ENCODE assay signal across 9 cellular contexts in the genomic region with DNA sequence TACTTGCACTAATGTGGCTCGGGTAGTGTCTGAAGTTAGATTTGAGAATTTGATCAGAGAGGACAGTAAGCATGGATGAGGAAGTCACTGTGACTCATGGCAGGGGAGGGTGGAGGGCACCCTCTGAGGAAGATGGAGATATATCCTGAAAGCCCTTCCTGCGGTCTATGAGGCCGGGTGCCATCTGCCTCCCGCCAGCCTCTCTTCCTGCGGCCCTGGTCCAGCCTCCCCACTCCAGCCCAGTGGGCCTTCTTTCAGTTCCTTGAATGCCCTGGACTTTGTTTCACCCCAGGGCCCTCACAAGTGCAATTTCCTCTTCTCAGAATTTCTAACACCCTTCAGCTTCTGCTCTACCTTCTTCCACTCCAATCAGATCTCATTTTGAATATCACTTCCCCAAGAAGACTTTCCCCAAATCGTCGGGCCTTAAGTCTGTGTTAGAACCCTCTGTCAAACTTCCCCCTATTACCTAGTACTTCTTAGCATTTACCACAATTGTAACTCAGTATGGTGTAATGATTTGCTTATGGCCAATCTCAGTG. TPM values are rescaled to one million over a fixed set of nuclear protein-coding genes. Genes with fewer than 3 reads are reported as not detected.
DNase-seq lines count a peak whose midpoint lies in the region; ATAC-seq and TF ChIP-seq lines count a peak whose summit lies in the region.
"Had no signal": no experiment of that assay in that cellular context is flagged by ENCODE, and none has a peak within 500 bp of the region (broad histone marks: within the 10 kb centered on the region; RNA-seq: fewer than 3 reads in every experiment).

No MANE protein-coding gene starts in this region.

- H3K4me3 ChIP-seq in heart left ventricle (no peak overlapping the region), testis (no peak overlapping the region), suprapubic skin (no peak overlapping the region)

- H3K36me3 ChIP-seq in heart left ventricle (no peaks in the 10 kb centered on the region), testis (ENCODE audit: low read depth, missing control alignments) (no peaks in the 10 kb centered on the region), suprapubic skin (no peaks in the 10 kb centered on the region)

- H3K9me3 ChIP-seq in heart left ventricle = no peaks in the 10 kb centered on the region
- no peaks in the 10 kb centered on the region for H3K9me3 ChIP-seq in testis
- no peaks in the 10 kb centered on the region for H3K9me3 ChIP-seq in suprapubic skin

- peaks cover 0 to 41% (median 3%) of the 10 kb centered on the region in 12 donors for H3K4me1 ChIP-seq in heart left ventricle
- H3K4me1 ChIP-seq in testis = no peaks in the 10 kb centered on the region
- peaks cover 13% of the 10 kb centered on the region for H3K4me1 ChIP-seq in suprapubic skin

- intact Hi-C loops in heart left ventricle (cut with DNase I) = no loop called here
- intact Hi-C loops in testis (cut with DNase I; ENCODE audit: low total_unique reads) = no loop called here

- no peak for TF ChIP-seq POLR2A in heart left ventricle (IDR thresholded peaks at IDR 0.05)
- no peak for TF ChIP-seq POLR2A in testis (IDR thresholded peaks at IDR 0.05)
- TF ChIP-seq POLR2A in suprapubic skin (IDR thresholded peaks at IDR 0.05) = no peak

- whole genome bisulfite sequencing in heart left ventricle, 4 donors = 80 to 88% (median 86%) methylated on average over 7 of the region's 7 CpGs
- 82 to 90% methylated on average over 7 of the region's 7 CpGs for WGBS in testis, 2 donors
- WGBS in suprapubic skin = 78% methylated on average over 7 of the region's 7 CpGs

- peak; percentile 46 for ATAC-seq in GM21381 (IDR thresholded peaks at IDR 0.05; ENCODE audit: unreplicated experiment)
- peak; percentile 74 to 91 (median 82) for ATAC-seq in heart left ventricle

- TF ChIP-seq CTCF in heart left ventricle (IDR thresholded peaks at IDR 0.05) = no peak
- no peak for TF ChIP-seq CTCF in testis (IDR thresholded peaks at IDR 0.05)
- TF ChIP-seq CTCF in suprapubic skin (IDR thresholded peaks at IDR 0.05) = no peak

- DNase-seq in Kasumi-1 (lab: John Stamatoyannopoulos, UW) (peak; percentile 95), heart left ventricle (peak; percentile 52 to 82 (median 68)), testis (peak; percentile 39), NCI-H2227 (lab: John Stamatoyannopoulos, UW; ENCODE audit: unreplicated experiment) (no peak), middle frontal gyrus (ENCODE audit: extremely low spot score, low spot score) (no peak), HCEC 1CT (no peak), suprapubic skin (ENCODE audit: low spot score in 2 of 2) (no peak)
- DNase-seq: NCI-H345 had no signal

- no peak for TF ChIP-seq EP300 in suprapubic skin (IDR thresholded peaks at IDR 0.05)

- no peaks in the 10 kb centered on the region for H3K27me3 ChIP-seq in heart left ventricle
- H3K27me3 ChIP-seq in testis = no peaks in the 10 kb centered on the region
- no peaks in the 10 kb centered on the region for H3K27me3 ChIP-seq in suprapubic skin

- peak overlapping the region in 2 of 12 donors; percentile 24 to 81 for H3K27ac ChIP-seq in heart left ventricle
- H3K27ac ChIP-seq in testis = no peak overlapping the region
- no peak overlapping the region for H3K27ac ChIP-seq in suprapubic skin

RNA-seq across cellular contexts. Expression of a gene that starts 20.2 kb away (rescaled TPM):
- total RNA-seq in heart left ventricle (10 to 100 TPM in 2 of 9 donors, 1 to 10 TPM in 7; 3.2 to 33.7 (median 6.0) TPM), testis (10 to 100 TPM; 12.6 to 15.2 TPM), suprapubic skin (100 to 1,000 TPM in 3 of 4 donors, 10 to 100 TPM in 1; 64.1 to 146 (median 111) TPM)
- polyA plus RNA-seq in heart left ventricle (1 to 10 TPM; 3.0 to 3.3 TPM), testis (ENCODE audit: insufficient read depth, low read depth, low replicate concordance) (25.1 TPM)

Comparison
In these comparisons a context has a peak if more than half of its experiments do, and no peak if none do; other contexts are left out.
1. DNase-seq: peak in Kasumi-1 (2 of 2), heart left ventricle (5 of 5) and testis (single experiment); none in NCI-H2227 (single experiment), middle frontal gyrus (single experiment), HCEC 1CT (single experiment) and suprapubic skin (0 of 2).